Comparison of ENCODE assay signal across 1 cellular context in the genomic region with DNA sequence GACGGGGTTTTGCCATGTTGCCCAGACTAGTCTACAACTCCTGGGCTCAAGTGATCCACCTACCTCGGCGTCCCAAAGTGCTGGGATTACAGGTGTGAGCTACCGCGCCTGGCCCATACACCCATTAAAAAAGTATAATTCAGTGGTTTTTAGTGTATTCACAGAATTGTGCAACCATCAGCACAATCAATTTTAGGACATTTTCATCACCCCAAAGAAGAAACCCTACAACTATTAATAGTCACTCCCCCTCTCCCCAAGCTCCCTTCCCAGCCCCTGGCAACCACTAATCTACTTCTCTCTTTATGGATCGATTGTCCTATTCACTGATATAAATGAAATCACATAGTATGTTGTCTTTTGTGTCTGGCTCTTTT.
TF ChIP-seq lines count a peak whose summit lies in the region.

No MANE protein-coding gene starts in this region.

TF ChIP-seq in HEK293, 187 proteins besides CTCF, POLR2A, EP300 and RAD21:
- TF ChIP-seq ZNF24 (tag by site-specific recombination; IDR thresholded peaks at IDR 0.05), result 0 out of 2 replicates have a peak, but pooled peaks have one; percentile 13
- TF ChIP-seq ZNF175 (tag by site-specific recombination; IDR thresholded peaks at IDR 0.05), result no peak
- no peak for TF ChIP-seq GLI2 (tag by site-specific recombination; IDR thresholded peaks at IDR 0.05; ENCODE audit: borderline replicate concordance, low read depth)
- TF ChIP-seq ZBTB48 (tag by site-specific recombination; IDR thresholded peaks at IDR 0.05), result no peak
- no peak for TF ChIP-seq ZNF670 (tag by site-specific recombination; IDR thresholded peaks at IDR 0.05; ENCODE audit: low read depth)
- TF ChIP-seq ZFP41 (tag by site-specific recombination; IDR thresholded peaks at IDR 0.05; ENCODE audit: borderline replicate concordance), result no peak
- 0 out of 2 replicates have a peak, but pooled peaks have one; percentile 2 for TF ChIP-seq ZBTB21 (tag by site-specific recombination; IDR thresholded peaks at IDR 0.05)
- TF ChIP-seq SALL2 (tag by site-specific recombination; IDR thresholded peaks at IDR 0.05; ENCODE audit: borderline replicate concordance), result no peak
- TF ChIP-seq ZNF580 (tag by site-specific recombination; IDR thresholded peaks at IDR 0.05), result no peak
- TF ChIP-seq, protein P1, sequence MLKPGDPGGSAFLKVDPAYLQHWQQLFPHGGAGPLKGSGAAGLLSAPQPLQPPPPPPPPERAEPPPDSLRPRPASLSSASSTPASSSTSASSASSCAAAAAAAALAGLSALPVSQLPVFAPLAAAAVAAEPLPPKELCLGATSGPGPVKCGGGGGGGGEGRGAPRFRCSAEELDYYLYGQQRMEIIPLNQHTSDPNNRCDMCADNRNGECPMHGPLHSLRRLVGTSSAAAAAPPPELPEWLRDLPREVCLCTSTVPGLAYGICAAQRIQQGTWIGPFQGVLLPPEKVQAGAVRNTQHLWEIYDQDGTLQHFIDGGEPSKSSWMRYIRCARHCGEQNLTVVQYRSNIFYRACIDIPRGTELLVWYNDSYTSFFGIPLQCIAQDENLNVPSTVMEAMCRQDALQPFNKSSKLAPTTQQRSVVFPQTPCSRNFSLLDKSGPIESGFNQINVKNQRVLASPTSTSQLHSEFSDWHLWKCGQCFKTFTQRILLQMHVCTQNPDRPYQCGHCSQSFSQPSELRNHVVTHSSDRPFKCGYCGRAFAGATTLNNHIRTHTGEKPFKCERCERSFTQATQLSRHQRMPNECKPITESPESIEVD (tag by site-specific recombination; IDR thresholded peaks at IDR 0.05), result no peak
- no peak for TF ChIP-seq SCRT2 (tag by site-specific recombination; IDR thresholded peaks at IDR 0.05)
- TF ChIP-seq PBX3 (CRISPR knock-in tag; IDR thresholded peaks at IDR 0.05), result no peak
- TF ChIP-seq ZNF555 (tag by site-specific recombination; conservative IDR thresholded peaks at IDR 0.05), result no peak
- no peak for TF ChIP-seq ZNF704 (tag by site-specific recombination; IDR thresholded peaks at IDR 0.05)
- TF ChIP-seq SP3 (tag by site-specific recombination; IDR thresholded peaks at IDR 0.05), result 0 out of 2 replicates have a peak, but pooled peaks have one; percentile 5
- TF ChIP-seq ZNF837 (tag by site-specific recombination; IDR thresholded peaks at IDR 0.05), result no peak
- TF ChIP-seq ZNF114 (tag by site-specific recombination; IDR thresholded peaks at IDR 0.05), result no peak
- TF ChIP-seq ZNF610 (tag by site-specific recombination; IDR thresholded peaks at IDR 0.05; ENCODE audit: borderline replicate concordance), result 0 out of 2 replicates have a peak, but pooled peaks have one; percentile 4
- no peak for TF ChIP-seq ZNF560 (tag by site-specific recombination; IDR thresholded peaks at IDR 0.05; ENCODE audit: borderline replicate concordance)
- TF ChIP-seq ZFP69B (tag by site-specific recombination; IDR thresholded peaks at IDR 0.05), result no peak
- TF ChIP-seq PATZ1 (tag by site-specific recombination; IDR thresholded peaks at IDR 0.05), result no peak
- no peak for TF ChIP-seq ZNF701 (tag by site-specific recombination; IDR thresholded peaks at IDR 0.05)
- TF ChIP-seq ZNF266 (tag by site-specific recombination; IDR thresholded peaks at IDR 0.05; ENCODE audit: low read depth), result no peak
- no peak for TF ChIP-seq TRIM28 (IDR thresholded peaks at IDR 0.05; ENCODE audit: borderline replicate concordance, low read length)
- TF ChIP-seq YY2 (tag by site-specific recombination; IDR thresholded peaks at IDR 0.05), result no peak
- TF ChIP-seq ZNF140 (tag by site-specific recombination; IDR thresholded peaks at IDR 0.05), result no peak
